1 cellular context compared by ENCODE assay signal in the genomic region with DNA sequence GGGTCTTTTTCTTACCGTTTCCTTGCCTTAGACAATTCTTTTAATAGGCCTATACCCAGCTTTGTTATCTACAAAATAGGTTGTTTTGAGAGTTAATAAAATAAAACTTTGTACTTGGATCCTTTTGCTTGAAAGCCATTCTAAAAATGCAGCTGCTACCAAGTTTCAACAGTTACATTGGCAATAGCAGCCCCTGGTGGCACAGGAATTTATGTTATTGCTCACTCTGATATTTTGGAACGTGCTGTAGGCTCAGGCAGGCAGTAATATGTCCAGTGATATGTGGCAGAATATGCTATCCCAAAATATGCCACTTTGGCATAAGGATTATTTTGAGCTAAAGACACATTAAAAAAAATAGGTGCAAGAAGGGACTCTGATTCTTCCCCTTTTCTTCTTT.
TF ChIP-seq lines count a peak whose summit lies in the region.

No MANE protein-coding gene starts in this region.

TF ChIP-seq in IMR-90, 13 proteins besides CTCF, POLR2A, EP300 and RAD21 (continued from another document):
- TF ChIP-seq ELK1 (IDR thresholded peaks at IDR 0.05; ENCODE audit: borderline replicate concordance, low read depth, low read length) (no peak), FOS (IDR thresholded peaks at IDR 0.05; ENCODE audit: low read depth, low read length) (no peak), MAFK (IDR thresholded peaks at IDR 0.05; ENCODE audit: low read depth, low read length) (no peak), MXI1 (IDR thresholded peaks at IDR 0.05; ENCODE audit: borderline replicate concordance, low read depth, low read length) (no peak), CHD1 (IDR thresholded peaks at IDR 0.05; ENCODE audit: low read depth, low read length) (no peak)
- TF ChIP-seq, protein P1, sequence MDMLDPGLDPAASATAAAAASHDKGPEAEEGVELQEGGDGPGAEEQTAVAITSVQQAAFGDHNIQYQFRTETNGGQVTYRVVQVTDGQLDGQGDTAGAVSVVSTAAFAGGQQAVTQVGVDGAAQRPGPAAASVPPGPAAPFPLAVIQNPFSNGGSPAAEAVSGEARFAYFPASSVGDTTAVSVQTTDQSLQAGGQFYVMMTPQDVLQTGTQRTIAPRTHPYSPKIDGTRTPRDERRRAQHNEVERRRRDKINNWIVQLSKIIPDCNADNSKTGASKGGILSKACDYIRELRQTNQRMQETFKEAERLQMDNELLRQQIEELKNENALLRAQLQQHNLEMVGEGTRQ (IDR thresholded peaks at IDR 0.05; ENCODE audit: low read depth, low read length) = no peak
TF ChIP-seq in IMR-90: peak in this region for 0.
